ENCODE assay signal across 1 cellular context in the genomic region with DNA sequence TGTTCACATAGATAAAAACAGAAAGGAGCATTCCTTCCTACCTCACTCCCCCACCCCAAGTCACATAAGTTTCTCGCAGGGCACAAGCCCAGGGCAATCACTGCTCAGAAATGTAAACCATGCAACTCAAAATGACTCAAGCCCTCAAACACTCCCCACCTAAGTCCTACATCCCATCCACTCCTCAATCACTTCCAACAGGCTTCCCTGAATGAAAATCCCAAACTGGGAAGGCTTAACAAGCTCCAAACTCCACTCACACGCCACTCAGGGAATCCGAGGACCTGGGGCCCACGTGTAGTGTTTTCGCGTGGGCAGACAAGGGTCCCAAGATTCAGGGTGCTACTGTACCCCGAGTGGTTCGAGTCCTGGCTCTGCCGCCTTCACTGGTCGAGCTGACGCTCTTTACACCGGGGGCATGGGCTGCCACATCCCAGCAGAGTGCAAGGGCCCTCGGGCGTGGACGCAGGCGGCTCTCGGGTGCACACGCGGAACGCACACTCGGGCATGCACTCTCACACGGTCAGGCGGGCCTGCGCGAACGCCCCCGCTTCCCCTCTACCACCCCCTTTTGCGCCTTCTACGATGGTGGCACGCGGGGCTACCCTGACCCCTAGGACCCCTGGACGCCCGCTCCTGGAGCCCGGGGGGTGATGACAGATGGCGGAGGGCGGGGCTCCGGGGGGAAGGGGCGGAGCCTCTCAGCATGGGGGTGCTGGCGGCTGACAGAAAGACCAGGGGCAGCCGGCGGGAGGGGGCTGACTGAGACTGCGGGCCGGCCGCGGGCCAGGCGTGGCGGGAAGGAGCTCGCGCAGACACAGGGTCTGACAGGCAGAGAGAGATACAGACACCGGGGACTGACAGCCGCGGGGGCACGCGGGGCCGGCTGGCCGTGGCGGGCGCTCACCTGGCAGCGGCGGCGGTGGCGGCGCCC.
TF ChIP-seq lines count a peak whose summit lies in the region.

No MANE protein-coding gene starts in this region.

TF ChIP-seq in HEK293, 187 proteins besides CTCF, POLR2A, EP300 and RAD21 (continued from another document and continues in another):
- TF ChIP-seq, protein P1, sequence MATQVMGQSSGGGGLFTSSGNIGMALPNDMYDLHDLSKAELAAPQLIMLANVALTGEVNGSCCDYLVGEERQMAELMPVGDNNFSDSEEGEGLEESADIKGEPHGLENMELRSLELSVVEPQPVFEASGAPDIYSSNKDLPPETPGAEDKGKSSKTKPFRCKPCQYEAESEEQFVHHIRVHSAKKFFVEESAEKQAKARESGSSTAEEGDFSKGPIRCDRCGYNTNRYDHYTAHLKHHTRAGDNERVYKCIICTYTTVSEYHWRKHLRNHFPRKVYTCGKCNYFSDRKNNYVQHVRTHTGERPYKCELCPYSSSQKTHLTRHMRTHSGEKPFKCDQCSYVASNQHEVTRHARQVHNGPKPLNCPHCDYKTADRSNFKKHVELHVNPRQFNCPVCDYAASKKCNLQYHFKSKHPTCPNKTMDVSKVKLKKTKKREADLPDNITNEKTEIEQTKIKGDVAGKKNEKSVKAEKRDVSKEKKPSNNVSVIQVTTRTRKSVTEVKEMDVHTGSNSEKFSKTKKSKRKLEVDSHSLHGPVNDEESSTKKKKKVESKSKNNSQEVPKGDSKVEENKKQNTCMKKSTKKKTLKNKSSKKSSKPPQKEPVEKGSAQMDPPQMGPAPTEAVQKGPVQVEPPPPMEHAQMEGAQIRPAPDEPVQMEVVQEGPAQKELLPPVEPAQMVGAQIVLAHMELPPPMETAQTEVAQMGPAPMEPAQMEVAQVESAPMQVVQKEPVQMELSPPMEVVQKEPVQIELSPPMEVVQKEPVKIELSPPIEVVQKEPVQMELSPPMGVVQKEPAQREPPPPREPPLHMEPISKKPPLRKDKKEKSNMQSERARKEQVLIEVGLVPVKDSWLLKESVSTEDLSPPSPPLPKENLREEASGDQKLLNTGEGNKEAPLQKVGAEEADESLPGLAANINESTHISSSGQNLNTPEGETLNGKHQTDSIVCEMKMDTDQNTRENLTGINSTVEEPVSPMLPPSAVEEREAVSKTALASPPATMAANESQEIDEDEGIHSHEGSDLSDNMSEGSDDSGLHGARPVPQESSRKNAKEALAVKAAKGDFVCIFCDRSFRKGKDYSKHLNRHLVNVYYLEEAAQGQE (tag by site-specific recombination; IDR thresholded peaks at IDR 0.05) = no peak
- TF ChIP-seq ZNF133 (tag by site-specific recombination; IDR thresholded peaks at IDR 0.05) (no peak), ZNF654 (tag by site-specific recombination; IDR thresholded peaks at IDR 0.05; ENCODE audit: low read depth) (no peak), ZNF660 (tag by site-specific recombination; IDR thresholded peaks at IDR 0.05) (no peak), GFI1B (tag by site-specific recombination; IDR thresholded peaks at IDR 0.05) (0 out of 2 replicates have a peak, but pooled peaks have one; percentile 30), ZNF19 (tag by site-specific recombination; IDR thresholded peaks at IDR 0.05; ENCODE audit: low read depth) (no peak), MEIS1 (CRISPR knock-in tag; IDR thresholded peaks at IDR 0.05; ENCODE audit: borderline replicate concordance) (no peak), SP7 (tag by site-specific recombination; IDR thresholded peaks at IDR 0.05) (peak; percentile 65; the same call in 1 of the 2 replicates), ZNF138 (tag by site-specific recombination; IDR thresholded peaks at IDR 0.05; ENCODE audit: borderline replicate concordance) (no peak), ZNF366 (tag by site-specific recombination; conservative IDR thresholded peaks at IDR 0.05) (no peak), ZSCAN16 (tag by site-specific recombination; IDR thresholded peaks at IDR 0.05) (no peak), HOXD13 (CRISPR knock-in tag; IDR thresholded peaks at IDR 0.05; ENCODE audit: borderline replicate concordance) (no peak), ZNF302 (tag by site-specific recombination; IDR thresholded peaks at IDR 0.05; ENCODE audit: low read depth) (no peak), ZNF37A (tag by site-specific recombination; IDR thresholded peaks at IDR 0.05) (no peak), SALL2 (tag by site-specific recombination; IDR thresholded peaks at IDR 0.05; ENCODE audit: borderline replicate concordance) (no peak), ZNF549 (tag by site-specific recombination; IDR thresholded peaks at IDR 0.05) (no peak), ZNF140 (tag by site-specific recombination; IDR thresholded peaks at IDR 0.05) (no peak), ZNF658 (tag by site-specific recombination; IDR thresholded peaks at IDR 0.05) (no peak), ZNF155 (tag by site-specific recombination; IDR thresholded peaks at IDR 0.05) (no peak), ZNF560 (tag by site-specific recombination; IDR thresholded peaks at IDR 0.05; ENCODE audit: borderline replicate concordance) (no peak), BCL11B (tag by site-specific recombination; IDR thresholded peaks at IDR 0.05; ENCODE audit: low read depth) (peak; percentile 82), ZFP41 (tag by site-specific recombination; IDR thresholded peaks at IDR 0.05; ENCODE audit: borderline replicate concordance) (no peak), ZNF521 (tag by site-specific recombination; IDR thresholded peaks at IDR 0.05) (no peak), ZNF585B (tag by site-specific recombination; IDR thresholded peaks at IDR 0.05) (no peak), ZNF16 (tag by site-specific recombination; IDR thresholded peaks at IDR 0.05; ENCODE audit: low read depth) (no peak), ZNF292 (tag by site-specific recombination; IDR thresholded peaks at IDR 0.05; ENCODE audit: borderline replicate concordance, low read depth) (no peak), ZNF426 (tag by site-specific recombination; IDR thresholded peaks at IDR 0.05) (no peak), ZNF473 (tag by site-specific recombination; IDR thresholded peaks at IDR 0.05) (no peak), ZNF621 (tag by site-specific recombination; IDR thresholded peaks at IDR 0.05) (no peak), ZNF2 (tag by site-specific recombination; IDR thresholded peaks at IDR 0.05) (peak; percentile 59; the same call in 1 of the 2 replicates), ZXDB (tag by site-specific recombination; IDR thresholded peaks at IDR 0.05) (peak; percentile 93), ZNF174 (tag by site-specific recombination; IDR thresholded peaks at IDR 0.05) (no peak), ZNF394 (tag by site-specific recombination; IDR thresholded peaks at IDR 0.05; ENCODE audit: borderline replicate concordance) (no peak), KLF7 (tag by site-specific recombination; IDR thresholded peaks at IDR 0.05; ENCODE audit: borderline replicate concordance) (0 out of 2 replicates have a peak, but pooled peaks have one; percentile 49)
- TF ChIP-seq, protein P2, sequence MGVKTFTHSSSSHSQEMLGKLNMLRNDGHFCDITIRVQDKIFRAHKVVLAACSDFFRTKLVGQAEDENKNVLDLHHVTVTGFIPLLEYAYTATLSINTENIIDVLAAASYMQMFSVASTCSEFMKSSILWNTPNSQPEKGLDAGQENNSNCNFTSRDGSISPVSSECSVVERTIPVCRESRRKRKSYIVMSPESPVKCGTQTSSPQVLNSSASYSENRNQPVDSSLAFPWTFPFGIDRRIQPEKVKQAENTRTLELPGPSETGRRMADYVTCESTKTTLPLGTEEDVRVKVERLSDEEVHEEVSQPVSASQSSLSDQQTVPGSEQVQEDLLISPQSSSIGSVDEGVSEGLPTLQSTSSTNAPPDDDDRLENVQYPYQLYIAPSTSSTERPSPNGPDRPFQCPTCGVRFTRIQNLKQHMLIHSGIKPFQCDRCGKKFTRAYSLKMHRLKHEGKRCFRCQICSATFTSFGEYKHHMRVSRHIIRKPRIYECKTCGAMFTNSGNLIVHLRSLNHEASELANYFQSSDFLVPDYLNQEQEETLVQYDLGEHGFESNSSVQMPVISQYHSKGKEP (tag by site-specific recombination; IDR thresholded peaks at IDR 0.05) = no peak
- TF ChIP-seq, protein P3, sequence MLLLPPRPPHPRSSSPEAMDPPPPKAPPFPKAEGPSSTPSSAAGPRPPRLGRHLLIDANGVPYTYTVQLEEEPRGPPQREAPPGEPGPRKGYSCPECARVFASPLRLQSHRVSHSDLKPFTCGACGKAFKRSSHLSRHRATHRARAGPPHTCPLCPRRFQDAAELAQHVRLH (tag by site-specific recombination; IDR thresholded peaks at IDR 0.05) = no peak
- TF ChIP-seq, protein P4, sequence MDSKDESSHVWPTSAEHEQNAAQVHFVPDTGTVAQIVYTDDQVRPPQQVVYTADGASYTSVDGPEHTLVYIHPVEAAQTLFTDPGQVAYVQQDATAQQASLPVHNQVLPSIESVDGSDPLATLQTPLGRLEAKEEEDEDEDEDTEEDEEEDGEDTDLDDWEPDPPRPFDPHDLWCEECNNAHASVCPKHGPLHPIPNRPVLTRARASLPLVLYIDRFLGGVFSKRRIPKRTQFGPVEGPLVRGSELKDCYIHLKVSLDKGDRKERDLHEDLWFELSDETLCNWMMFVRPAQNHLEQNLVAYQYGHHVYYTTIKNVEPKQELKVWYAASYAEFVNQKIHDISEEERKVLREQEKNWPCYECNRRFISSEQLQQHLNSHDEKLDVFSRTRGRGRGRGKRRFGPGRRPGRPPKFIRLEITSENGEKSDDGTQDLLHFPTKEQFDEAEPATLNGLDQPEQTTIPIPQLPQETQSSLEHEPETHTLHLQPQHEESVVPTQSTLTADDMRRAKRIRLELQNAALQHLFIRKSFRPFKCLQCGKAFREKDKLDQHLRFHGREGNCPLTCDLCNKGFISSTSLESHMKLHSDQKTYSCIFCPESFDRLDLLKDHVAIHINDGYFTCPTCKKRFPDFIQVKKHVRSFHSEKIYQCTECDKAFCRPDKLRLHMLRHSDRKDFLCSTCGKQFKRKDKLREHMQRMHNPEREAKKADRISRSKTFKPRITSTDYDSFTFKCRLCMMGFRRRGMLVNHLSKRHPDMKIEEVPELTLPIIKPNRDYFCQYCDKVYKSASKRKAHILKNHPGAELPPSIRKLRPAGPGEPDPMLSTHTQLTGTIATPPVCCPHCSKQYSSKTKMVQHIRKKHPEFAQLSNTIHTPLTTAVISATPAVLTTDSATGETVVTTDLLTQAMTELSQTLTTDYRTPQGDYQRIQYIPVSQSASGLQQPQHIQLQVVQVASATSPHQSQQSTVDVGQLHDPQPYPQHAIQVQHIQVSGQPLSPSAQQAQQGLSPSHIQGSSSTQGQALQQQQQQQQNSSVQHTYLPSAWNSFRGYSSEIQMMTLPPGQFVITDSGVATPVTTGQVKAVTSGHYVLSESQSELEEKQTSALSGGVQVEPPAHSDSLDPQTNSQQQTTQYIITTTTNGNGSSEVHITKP (tag by site-specific recombination; IDR thresholded peaks at IDR 0.05) = peak; percentile 67
- TF ChIP-seq, protein P5, sequence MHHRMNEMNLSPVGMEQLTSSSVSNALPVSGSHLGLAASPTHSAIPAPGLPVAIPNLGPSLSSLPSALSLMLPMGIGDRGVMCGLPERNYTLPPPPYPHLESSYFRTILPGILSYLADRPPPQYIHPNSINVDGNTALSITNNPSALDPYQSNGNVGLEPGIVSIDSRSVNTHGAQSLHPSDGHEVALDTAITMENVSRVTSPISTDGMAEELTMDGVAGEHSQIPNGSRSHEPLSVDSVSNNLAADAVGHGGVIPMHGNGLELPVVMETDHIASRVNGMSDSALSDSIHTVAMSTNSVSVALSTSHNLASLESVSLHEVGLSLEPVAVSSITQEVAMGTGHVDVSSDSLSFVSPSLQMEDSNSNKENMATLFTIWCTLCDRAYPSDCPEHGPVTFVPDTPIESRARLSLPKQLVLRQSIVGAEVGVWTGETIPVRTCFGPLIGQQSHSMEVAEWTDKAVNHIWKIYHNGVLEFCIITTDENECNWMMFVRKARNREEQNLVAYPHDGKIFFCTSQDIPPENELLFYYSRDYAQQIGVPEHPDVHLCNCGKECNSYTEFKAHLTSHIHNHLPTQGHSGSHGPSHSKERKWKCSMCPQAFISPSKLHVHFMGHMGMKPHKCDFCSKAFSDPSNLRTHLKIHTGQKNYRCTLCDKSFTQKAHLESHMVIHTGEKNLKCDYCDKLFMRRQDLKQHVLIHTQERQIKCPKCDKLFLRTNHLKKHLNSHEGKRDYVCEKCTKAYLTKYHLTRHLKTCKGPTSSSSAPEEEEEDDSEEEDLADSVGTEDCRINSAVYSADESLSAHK (tag by site-specific recombination; IDR thresholded peaks at IDR 0.05) = peak; percentile 15; the same call in 1 of the 2 replicates
- TF ChIP-seq, protein P6, sequence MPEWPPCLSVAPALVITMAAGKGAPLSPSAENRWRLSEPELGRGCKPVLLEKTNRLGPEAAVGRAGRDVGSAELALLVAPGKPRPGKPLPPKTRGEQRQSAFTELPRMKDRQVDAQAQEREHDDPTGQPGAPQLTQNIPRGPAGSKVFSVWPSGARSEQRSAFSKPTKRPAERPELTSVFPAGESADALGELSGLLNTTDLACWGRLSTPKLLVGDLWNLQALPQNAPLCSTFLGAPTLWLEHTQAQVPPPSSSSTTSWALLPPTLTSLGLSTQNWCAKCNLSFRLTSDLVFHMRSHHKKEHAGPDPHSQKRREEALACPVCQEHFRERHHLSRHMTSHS (tag by site-specific recombination; IDR thresholded peaks at IDR 0.05) = no peak
- TF ChIP-seq, protein P7, sequence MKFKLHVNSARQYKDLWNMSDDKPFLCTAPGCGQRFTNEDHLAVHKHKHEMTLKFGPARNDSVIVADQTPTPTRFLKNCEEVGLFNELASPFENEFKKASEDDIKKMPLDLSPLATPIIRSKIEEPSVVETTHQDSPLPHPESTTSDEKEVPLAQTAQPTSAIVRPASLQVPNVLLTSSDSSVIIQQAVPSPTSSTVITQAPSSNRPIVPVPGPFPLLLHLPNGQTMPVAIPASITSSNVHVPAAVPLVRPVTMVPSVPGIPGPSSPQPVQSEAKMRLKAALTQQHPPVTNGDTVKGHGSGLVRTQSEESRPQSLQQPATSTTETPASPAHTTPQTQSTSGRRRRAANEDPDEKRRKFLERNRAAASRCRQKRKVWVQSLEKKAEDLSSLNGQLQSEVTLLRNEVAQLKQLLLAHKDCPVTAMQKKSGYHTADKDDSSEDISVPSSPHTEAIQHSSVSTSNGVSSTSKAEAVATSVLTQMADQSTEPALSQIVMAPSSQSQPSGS (tag by site-specific recombination; IDR thresholded peaks at IDR 0.05; ENCODE audit: low read depth) = no peak
- TF ChIP-seq, protein P8, sequence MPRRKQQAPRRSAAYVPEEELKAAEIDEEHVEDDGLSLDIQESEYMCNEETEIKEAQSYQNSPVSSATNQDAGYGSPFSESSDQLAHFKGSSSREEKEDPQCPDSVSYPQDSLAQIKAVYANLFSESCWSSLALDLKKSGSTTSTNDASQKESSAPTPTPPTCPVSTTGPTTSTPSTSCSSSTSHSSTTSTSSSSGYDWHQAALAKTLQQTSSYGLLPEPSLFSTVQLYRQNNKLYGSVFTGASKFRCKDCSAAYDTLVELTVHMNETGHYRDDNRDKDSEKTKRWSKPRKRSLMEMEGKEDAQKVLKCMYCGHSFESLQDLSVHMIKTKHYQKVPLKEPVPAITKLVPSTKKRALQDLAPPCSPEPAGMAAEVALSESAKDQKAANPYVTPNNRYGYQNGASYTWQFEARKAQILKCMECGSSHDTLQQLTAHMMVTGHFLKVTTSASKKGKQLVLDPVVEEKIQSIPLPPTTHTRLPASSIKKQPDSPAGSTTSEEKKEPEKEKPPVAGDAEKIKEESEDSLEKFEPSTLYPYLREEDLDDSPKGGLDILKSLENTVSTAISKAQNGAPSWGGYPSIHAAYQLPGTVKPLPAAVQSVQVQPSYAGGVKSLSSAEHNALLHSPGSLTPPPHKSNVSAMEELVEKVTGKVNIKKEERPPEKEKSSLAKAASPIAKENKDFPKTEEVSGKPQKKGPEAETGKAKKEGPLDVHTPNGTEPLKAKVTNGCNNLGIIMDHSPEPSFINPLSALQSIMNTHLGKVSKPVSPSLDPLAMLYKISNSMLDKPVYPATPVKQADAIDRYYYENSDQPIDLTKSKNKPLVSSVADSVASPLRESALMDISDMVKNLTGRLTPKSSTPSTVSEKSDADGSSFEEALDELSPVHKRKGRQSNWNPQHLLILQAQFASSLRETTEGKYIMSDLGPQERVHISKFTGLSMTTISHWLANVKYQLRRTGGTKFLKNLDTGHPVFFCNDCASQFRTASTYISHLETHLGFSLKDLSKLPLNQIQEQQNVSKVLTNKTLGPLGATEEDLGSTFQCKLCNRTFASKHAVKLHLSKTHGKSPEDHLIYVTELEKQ (tag by site-specific recombination; IDR thresholded peaks at IDR 0.05; ENCODE audit: borderline replicate concordance) = 0 out of 2 replicates have a peak, but pooled peaks have one; percentile 12
